15 cellular contexts compared by ENCODE assay signal in genomic region chr1:89904219-89904980, GRCh38.
DNase-seq lines count a peak whose midpoint lies in the region; ATAC-seq lines count a peak whose summit lies in the region.
"Had no signal": no experiment of that assay in that cellular context is flagged by ENCODE, and none has a peak within 500 bp of the region (broad histone marks: within the 10 kb centered on the region; RNA-seq: fewer than 3 reads in every experiment).

No MANE protein-coding gene starts in this region.

- no peak for ATAC-seq in GM19463 (IDR thresholded peaks at IDR 0.05; ENCODE audit: unreplicated experiment)
- ATAC-seq in HG03108 (IDR thresholded peaks at IDR 0.05; ENCODE audit: unreplicated experiment): no peak
- ATAC-seq: natural killer cell had no signal

- DNase-seq in DMS 273 (lab: John Stamatoyannopoulos, UW; ENCODE audit: unreplicated experiment): peak; percentile 12
- no peak for DNase-seq in DMS 273 treated with DMSO at 0.1 percent for 48 hours (lab: John Stamatoyannopoulos, UW)
- DNase-seq in RPMI7951 (ENCODE audit: low read depth): peak; percentile 57
- DNase-seq in foreskin melanocyte: peak; percentile 26
- DNase-seq in renal cortical epithelial cell (ENCODE audit: low read depth): peak; percentile 57
- DNase-seq in DMS53 (lab: John Stamatoyannopoulos, UW): no peak
- DNase-seq: activated CD4-positive, alpha-beta T cell treated with anti-CD3 and anti-CD28 coated beads, Interleukin-2, amount 10 ng/mL, durations not matched to agents 7 days and 5 days; activated effector memory CD4-positive, alpha-beta T cell treated with Interleukin-2 at 50 U/mL for 16 hours; DMS79; natural killer cell; NCI-H1694 treated with DMSO at 0.1 percent for 48 hours; NCI-H69; SW 1271 had no signal

Comparison
In these comparisons a context has a peak if more than half of its experiments do, and no peak if none do; other contexts are left out.
1. DNase-seq: peak in DMS 273 (single experiment), RPMI7951 (single experiment), foreskin melanocyte (single experiment) and renal cortical epithelial cell (single experiment); none in DMS 273 treated with DMSO at 0.1 percent for 48 hours (single experiment) and DMS53 (single experiment).